1 cellular context compared by ENCODE assay signal in the genomic region with DNA sequence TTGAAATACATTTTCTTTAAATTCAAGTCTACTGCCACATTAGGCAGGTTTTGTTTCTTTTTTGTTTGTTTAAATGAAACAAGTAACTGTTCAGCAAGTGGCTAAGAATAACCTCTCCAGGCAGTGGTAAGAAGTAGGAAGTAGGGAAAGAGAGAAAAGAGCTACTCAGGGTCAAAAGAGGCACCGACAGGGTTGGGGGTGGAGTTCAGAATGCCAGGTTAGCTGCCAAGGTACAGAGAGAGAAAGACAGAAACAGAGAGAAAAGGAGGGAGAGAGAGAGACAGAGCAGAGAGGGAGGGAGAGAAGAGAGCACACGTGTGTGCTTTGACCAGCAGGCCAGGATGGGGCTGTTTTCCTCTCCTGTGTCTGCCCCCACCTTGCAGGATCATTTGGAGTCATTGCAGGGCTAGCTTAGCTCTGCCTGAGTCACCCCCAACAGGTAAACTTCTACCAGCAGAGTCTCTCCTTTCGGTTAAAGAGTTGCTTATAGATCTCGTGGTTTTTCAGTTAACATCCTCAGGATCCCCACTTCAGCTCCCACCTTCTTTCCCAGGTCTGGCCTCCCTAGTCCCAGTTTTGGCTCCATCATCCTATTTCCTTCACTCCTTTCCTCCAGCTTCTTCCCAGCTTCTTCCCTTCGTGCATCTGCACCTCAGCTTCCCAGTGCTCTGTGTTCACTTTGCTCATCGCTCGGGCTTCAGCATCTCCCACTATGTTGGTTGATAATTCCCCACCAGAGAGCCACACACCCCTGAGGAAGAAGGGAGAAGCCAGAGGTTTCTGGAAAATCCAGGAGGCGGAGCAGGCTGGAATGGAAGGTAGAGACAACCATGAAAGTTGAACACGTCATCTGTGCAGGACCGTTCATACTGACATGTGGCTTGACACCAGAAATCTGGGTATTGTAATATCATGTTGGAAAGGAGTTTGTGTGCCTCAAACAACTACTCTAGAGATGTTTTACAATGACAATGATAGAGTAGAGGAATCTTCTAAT.
TF ChIP-seq lines count a peak whose summit lies in the region.

No MANE protein-coding gene starts in this region.

TF ChIP-seq in SK-N-SH, 30 proteins besides CTCF, POLR2A, EP300 and RAD21:
- no peak for TF ChIP-seq EZH2phosphoT487 (IDR thresholded peaks at IDR 0.05; ENCODE audit: borderline replicate concordance, low read depth)
- TF ChIP-seq JUND (IDR thresholded peaks at IDR 0.05) = no peak
- no peak for TF ChIP-seq TAF1 (IDR thresholded peaks at IDR 0.05; ENCODE audit: borderline replicate concordance, low read depth, low read length)
- TF ChIP-seq CHD2 (IDR thresholded peaks at IDR 0.05; ENCODE audit: low read length, partially characterized antibody) = no peak
- no peak for TF ChIP-seq TEAD4 (IDR thresholded peaks at IDR 0.05; ENCODE audit: borderline replicate concordance, insufficient read depth)
- no peak for TF ChIP-seq FOXM1 (IDR thresholded peaks at IDR 0.05; ENCODE audit: low read depth)
- no peak for TF ChIP-seq GABPA (IDR thresholded peaks at IDR 0.05; ENCODE audit: low read depth)
- no peak for TF ChIP-seq FOXJ3 (CRISPR knock-in tag; IDR thresholded peaks at IDR 0.05)
- TF ChIP-seq, protein P1, sequence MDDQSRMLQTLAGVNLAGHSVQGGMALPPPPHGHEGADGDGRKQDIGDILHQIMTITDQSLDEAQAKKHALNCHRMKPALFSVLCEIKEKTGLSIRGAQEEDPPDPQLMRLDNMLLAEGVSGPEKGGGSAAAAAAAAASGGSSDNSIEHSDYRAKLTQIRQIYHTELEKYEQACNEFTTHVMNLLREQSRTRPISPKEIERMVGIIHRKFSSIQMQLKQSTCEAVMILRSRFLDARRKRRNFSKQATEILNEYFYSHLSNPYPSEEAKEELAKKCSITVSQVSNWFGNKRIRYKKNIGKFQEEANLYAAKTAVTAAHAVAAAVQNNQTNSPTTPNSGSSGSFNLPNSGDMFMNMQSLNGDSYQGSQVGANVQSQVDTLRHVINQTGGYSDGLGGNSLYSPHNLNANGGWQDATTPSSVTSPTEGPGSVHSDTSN (IDR thresholded peaks at IDR 0.05) = no peak
- TF ChIP-seq, protein P2, sequence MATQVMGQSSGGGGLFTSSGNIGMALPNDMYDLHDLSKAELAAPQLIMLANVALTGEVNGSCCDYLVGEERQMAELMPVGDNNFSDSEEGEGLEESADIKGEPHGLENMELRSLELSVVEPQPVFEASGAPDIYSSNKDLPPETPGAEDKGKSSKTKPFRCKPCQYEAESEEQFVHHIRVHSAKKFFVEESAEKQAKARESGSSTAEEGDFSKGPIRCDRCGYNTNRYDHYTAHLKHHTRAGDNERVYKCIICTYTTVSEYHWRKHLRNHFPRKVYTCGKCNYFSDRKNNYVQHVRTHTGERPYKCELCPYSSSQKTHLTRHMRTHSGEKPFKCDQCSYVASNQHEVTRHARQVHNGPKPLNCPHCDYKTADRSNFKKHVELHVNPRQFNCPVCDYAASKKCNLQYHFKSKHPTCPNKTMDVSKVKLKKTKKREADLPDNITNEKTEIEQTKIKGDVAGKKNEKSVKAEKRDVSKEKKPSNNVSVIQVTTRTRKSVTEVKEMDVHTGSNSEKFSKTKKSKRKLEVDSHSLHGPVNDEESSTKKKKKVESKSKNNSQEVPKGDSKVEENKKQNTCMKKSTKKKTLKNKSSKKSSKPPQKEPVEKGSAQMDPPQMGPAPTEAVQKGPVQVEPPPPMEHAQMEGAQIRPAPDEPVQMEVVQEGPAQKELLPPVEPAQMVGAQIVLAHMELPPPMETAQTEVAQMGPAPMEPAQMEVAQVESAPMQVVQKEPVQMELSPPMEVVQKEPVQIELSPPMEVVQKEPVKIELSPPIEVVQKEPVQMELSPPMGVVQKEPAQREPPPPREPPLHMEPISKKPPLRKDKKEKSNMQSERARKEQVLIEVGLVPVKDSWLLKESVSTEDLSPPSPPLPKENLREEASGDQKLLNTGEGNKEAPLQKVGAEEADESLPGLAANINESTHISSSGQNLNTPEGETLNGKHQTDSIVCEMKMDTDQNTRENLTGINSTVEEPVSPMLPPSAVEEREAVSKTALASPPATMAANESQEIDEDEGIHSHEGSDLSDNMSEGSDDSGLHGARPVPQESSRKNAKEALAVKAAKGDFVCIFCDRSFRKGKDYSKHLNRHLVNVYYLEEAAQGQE (IDR thresholded peaks at IDR 0.05; ENCODE audit: low read depth, low read length) = no peak
- no peak for TF ChIP-seq SIN3A (IDR thresholded peaks at IDR 0.05; ENCODE audit: borderline replicate concordance, low read depth, low read length)
- TF ChIP-seq NFIC (IDR thresholded peaks at IDR 0.05; ENCODE audit: borderline replicate concordance) = no peak
- TF ChIP-seq RCOR1 (IDR thresholded peaks at IDR 0.05; ENCODE audit: low read length) = no peak
- TF ChIP-seq TCF12 (IDR thresholded peaks at IDR 0.05) = no peak
- TF ChIP-seq, protein P3, sequence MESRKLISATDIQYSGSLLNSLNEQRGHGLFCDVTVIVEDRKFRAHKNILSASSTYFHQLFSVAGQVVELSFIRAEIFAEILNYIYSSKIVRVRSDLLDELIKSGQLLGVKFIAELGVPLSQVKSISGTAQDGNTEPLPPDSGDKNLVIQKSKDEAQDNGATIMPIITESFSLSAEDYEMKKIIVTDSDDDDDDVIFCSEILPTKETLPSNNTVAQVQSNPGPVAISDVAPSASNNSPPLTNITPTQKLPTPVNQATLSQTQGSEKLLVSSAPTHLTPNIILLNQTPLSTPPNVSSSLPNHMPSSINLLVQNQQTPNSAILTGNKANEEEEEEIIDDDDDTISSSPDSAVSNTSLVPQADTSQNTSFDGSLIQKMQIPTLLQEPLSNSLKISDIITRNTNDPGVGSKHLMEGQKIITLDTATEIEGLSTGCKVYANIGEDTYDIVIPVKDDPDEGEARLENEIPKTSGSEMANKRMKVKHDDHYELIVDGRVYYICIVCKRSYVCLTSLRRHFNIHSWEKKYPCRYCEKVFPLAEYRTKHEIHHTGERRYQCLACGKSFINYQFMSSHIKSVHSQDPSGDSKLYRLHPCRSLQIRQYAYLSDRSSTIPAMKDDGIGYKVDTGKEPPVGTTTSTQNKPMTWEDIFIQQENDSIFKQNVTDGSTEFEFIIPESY (IDR thresholded peaks at IDR 0.05; ENCODE audit: borderline replicate concordance, low read depth) = no peak
- TF ChIP-seq, protein P4, sequence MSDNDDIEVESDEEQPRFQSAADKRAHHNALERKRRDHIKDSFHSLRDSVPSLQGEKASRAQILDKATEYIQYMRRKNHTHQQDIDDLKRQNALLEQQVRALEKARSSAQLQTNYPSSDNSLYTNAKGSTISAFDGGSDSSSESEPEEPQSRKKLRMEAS (IDR thresholded peaks at IDR 0.05; ENCODE audit: low read depth) = no peak
- no peak for TF ChIP-seq GATA2 (CRISPR knock-in tag; IDR thresholded peaks at IDR 0.05)
